In the genomic region with DNA sequence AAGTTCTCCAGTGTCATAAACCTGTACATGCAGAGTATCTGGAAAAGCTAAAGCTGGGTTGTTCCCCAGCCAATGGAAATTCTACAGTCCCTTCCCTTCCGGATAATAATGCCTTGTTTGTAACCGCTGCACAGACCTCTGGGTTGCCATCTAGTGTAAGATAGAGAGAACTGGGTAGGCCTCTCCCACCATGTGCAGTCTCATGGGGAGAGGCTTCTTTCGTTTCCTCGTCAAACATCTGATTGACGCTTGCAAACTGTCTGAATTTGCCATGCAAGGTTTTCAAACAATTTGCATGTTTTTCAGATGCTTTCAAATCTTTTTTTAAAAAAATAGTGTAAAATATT, we compare ENCODE assay signal across 10 cellular contexts. TPM values are rescaled to one million over a fixed set of nuclear protein-coding genes. Genes with fewer than 3 reads are reported as not detected.
DNase-seq lines count a peak whose midpoint lies in the region; ATAC-seq and TF ChIP-seq lines count a peak whose summit lies in the region.
"Not testable (repeated sequence)": the region's sequence is repeated elsewhere in the genome, so short reads cannot be mapped to it uniquely, and the experiment has no call there.
"Had no signal": no experiment of that assay in that cellular context is flagged by ENCODE, and none has a peak within 500 bp of the region (broad histone marks: within the 10 kb centered on the region; RNA-seq: fewer than 3 reads in every experiment).

No MANE protein-coding gene starts in this region.

- not testable (repeated sequence) for H3K36me3 ChIP-seq in left lung, upper lobe of left lung

- not testable (repeated sequence) for H3K4me3 ChIP-seq in left lung, upper lobe of left lung

- intact Hi-C loops in left lung (cut with DNase I), result not testable (repeated sequence)

- not testable (repeated sequence) for H3K4me1 ChIP-seq in left lung, upper lobe of left lung

- not testable (repeated sequence) for H3K4me3 Mint-ChIP-seq in activated naive CD8-positive, alpha-beta T cell treated with anti-CD3 and anti-CD28 coated beads, Interleukin-2, amount 50 U/mL, for 24 hours

- not testable (repeated sequence) for H3K27me3 ChIP-seq in left lung, upper lobe of left lung

- H3K27me3 Mint-ChIP-seq in activated naive CD8-positive, alpha-beta T cell treated with anti-CD3 and anti-CD28 coated beads, Interleukin-2, amount 50 U/mL, for 24 hours, result not testable (repeated sequence)

- no CpG with 5 or more reads among the region's 5 CpGs for WGBS in upper lobe of left lung, 2 donors

- not testable (repeated sequence) for H3K27ac ChIP-seq in left lung, upper lobe of left lung

- not testable (repeated sequence) for TF ChIP-seq POLR2A in upper lobe of left lung (IDR thresholded peaks at IDR 0.05)

- TF ChIP-seq CTCF in left lung (IDR thresholded peaks at IDR 0.05); upper lobe of left lung (IDR thresholded peaks at IDR 0.05): not testable (repeated sequence)

- not testable (repeated sequence) for H3K27ac Mint-ChIP-seq in activated naive CD8-positive, alpha-beta T cell treated with anti-CD3 and anti-CD28 coated beads, Interleukin-2, amount 50 U/mL, for 24 hours

- TF ChIP-seq EP300 in upper lobe of left lung (IDR thresholded peaks at IDR 0.05), result not testable (repeated sequence)

- ATAC-seq in GM18519 (IDR thresholded peaks at IDR 0.05; ENCODE audit: low FRiP score, unreplicated experiment) (peak; percentile 71), GM19455 (IDR thresholded peaks at IDR 0.05; ENCODE audit: unreplicated experiment) (peak; percentile 90), HG02571 (IDR thresholded peaks at IDR 0.05; ENCODE audit: unreplicated experiment) (peak; percentile 92), HG03095 (IDR thresholded peaks at IDR 0.05; ENCODE audit: unreplicated experiment) (peak; percentile 90), HG03571 (IDR thresholded peaks at IDR 0.05; ENCODE audit: unreplicated experiment) (peak; percentile 70), left lung (peak; percentile 96), upper lobe of left lung (ENCODE audit: low FRiP score in 2 of 2) (peak; percentile 95 to 96)
- peak; percentile 98 for ATAC-seq in activated naive CD8-positive, alpha-beta T cell treated with anti-CD3 and anti-CD28 coated beads, Interleukin-2, amount 50 U/mL, for 24 hours

- H3K4me1 Mint-ChIP-seq in activated naive CD8-positive, alpha-beta T cell treated with anti-CD3 and anti-CD28 coated beads, Interleukin-2, amount 50 U/mL, for 24 hours, result not testable (repeated sequence)

- H3K9me3 ChIP-seq in left lung, upper lobe of left lung: not testable (repeated sequence)

- DNase-seq in activated naive CD8-positive, alpha-beta T cell treated with anti-CD3 and anti-CD28 coated beads, Interleukin-2, amount 50 U/mL, for 24 hours; left lung; upper lobe of left lung: not testable (repeated sequence)

- not testable (repeated sequence) for H3K36me3 Mint-ChIP-seq in activated naive CD8-positive, alpha-beta T cell treated with anti-CD3 and anti-CD28 coated beads, Interleukin-2, amount 50 U/mL, for 24 hours (ENCODE audit: low read depth)

- not testable (repeated sequence) for H3K9me3 Mint-ChIP-seq in activated naive CD8-positive, alpha-beta T cell treated with anti-CD3 and anti-CD28 coated beads, Interleukin-2, amount 50 U/mL, for 24 hours

RNA-seq across cellular contexts. Expression of a gene that starts 0.7 kb away (rescaled TPM):
- total RNA-seq in left lung, result 1 to 10 TPM in 1 of 2 donors, under 1 TPM in 1; 0.90 to 2.5 TPM
- total RNA-seq in upper lobe of left lung, result 10 to 100 TPM in 2 of 6 donors, under 1 TPM in 2, not detected in 2; 0.44 to 42.3 (median 6.3) TPM
- total RNA-seq: mesothelial cell of epicardium, osteocyte had no signal
